Comparison of ENCODE assay signal across 9 cellular contexts in the genomic region with DNA sequence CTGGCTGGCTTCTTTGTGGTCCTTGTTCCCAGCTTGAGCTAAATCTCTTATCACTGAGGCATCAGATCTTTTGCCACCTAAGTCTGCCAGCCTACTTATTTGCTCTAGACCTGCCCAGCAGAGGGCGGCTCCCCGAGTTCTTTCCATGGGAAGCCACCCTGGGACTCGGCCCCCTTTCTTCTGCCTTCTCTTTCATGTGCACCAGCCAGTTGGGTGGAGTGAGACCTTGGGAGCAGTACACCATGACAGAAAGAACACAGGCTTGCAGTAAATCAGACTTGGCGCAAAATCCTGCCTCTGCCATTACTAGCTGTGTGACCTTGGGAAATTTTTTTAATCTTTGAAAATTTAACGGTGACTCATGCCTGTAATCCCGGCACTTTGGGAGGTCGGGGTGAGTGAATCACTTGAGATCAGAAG. TPM values are rescaled to one million over a fixed set of nuclear protein-coding genes. Genes with fewer than 3 reads are reported as not detected.
DNase-seq lines count a peak whose midpoint lies in the region; ATAC-seq, FAIRE-seq and TF ChIP-seq lines count a peak whose summit lies in the region.
"Had no signal": no experiment of that assay in that cellular context is flagged by ENCODE, and none has a peak within 500 bp of the region (broad histone marks: within the 10 kb centered on the region; RNA-seq: fewer than 3 reads in every experiment).

No MANE protein-coding gene starts in this region.

- no peak for FAIRE-seq in GM12892 (lab: Jason Lieb, UNC)

- 12 to 34% methylated on average over 7 of the region's 7 CpGs for WGBS in esophagus squamous epithelium, 2 donors

- no peak for DNase-seq in AG04450 (ENCODE audit: low read depth, low spot score)
- peak; percentile 34 for DNase-seq in GM12865 (ENCODE audit: low read depth)
- DNase-seq in RPMI7951 (ENCODE audit: low read depth) = peak; percentile 70
- DNase-seq in esophagus squamous epithelium (lab: John Stamatoyannopoulos, UW) = no peak
- DNase-seq in stimulated activated CD8-positive, alpha-beta memory T cell treated with anti-CD3 and anti-CD28 coated beads, Interleukin-4, amount 100 ng/mL, for 48 hours = peak; percentile 61
- DNase-seq in GM12892 (ENCODE audit: insufficient read length) = no peak
- DNase-seq in cerebellar cortex (ENCODE audit: low spot score) = no peak

- peaks cover 0 to 30% (median 4%) of the 10 kb centered on the region in 3 donors for H3K4me1 ChIP-seq in esophagus squamous epithelium

- TF ChIP-seq POLR2A in esophagus squamous epithelium (IDR thresholded peaks at IDR 0.05) (no peak), GM12892 (IDR thresholded peaks at IDR 0.05; ENCODE audit: low read depth, low read length) (no peak)

- no peaks in the 10 kb centered on the region for H3K27me3 ChIP-seq in AG04450 (ENCODE audit: control insufficient read depth, insufficient read depth, low read length)
- H3K27me3 ChIP-seq in esophagus squamous epithelium = no peaks in the 10 kb centered on the region

- POLR2A ChIA-PET in AG04450 (lab: Yijun Ruan, JAX) = no interaction called here

- H3K27ac ChIP-seq in AG04450 (ENCODE audit: low read depth, low read length) = no peak overlapping the region
- H3K27ac ChIP-seq in esophagus squamous epithelium = peak overlapping the region in 2 of 4 donors; percentile 38 to 43

- CTCF ChIA-PET in AG04450 (lab: Charles Lee) = interaction anchor here (2.7 kb wide), 1 partner anchor 78 kb away, joined by 10 read pairs; no protein-coding TSS in a partner anchor

- no peak for ATAC-seq in HG02571 (IDR thresholded peaks at IDR 0.05; ENCODE audit: unreplicated experiment)

- peak; percentile 28; the same call in 1 of the 2 replicates for TF ChIP-seq CTCF in AG04450 (IDR thresholded peaks at IDR 0.05; ENCODE audit: low read depth, low read length)
- peak; percentile 12 for TF ChIP-seq CTCF in GM12865 (IDR thresholded peaks at IDR 0.05; ENCODE audit: insufficient read depth, low read depth, low read length, missing control alignments)
- peak in 5 of 6 experiments; percentile 27 to 58 (median 53) for TF ChIP-seq CTCF in esophagus squamous epithelium (IDR thresholded peaks at IDR 0.05)

- H3K4me3 ChIP-seq in AG04450 (ENCODE audit: low read depth, low read length) (no peak overlapping the region), GM12865 (ENCODE audit: low read depth, low read length) (no peak overlapping the region), esophagus squamous epithelium (no peak overlapping the region)
- H3K4me3 ChIP-seq: HAP-1 had no signal

- intact Hi-C loops in esophagus squamous epithelium (cut with DNase I) = no loop called here

- H3K9me3 ChIP-seq in AG04450 (ENCODE audit: control insufficient read depth, insufficient read depth, low read length) (no peaks in the 10 kb centered on the region), esophagus squamous epithelium (no peaks in the 10 kb centered on the region)
- H3K9me3 ChIP-seq: HAP-1 had no signal

- H3K36me3 ChIP-seq in esophagus squamous epithelium = peaks cover 0 to 41% (median 0%) of the 10 kb centered on the region in 3 donors
- H3K36me3 ChIP-seq: HAP-1 had no signal

RNA-seq across cellular contexts. Expression of a gene that starts 7.4 kb away (rescaled TPM):
- 31.4 and 38.2 TPM in 2 replicates for polyA plus RNA-seq in AG04450 (2011; rRNA removed)
- polyA minus RNA-seq in AG04450 (2011; rRNA and poly(A)+ RNA removed) = 20.4 and 28.5 TPM in 2 replicates
- total RNA-seq in RPMI7951 (2014; rRNA removed; shearing (Covaris generic)) = 20.4 and 23.9 TPM in 2 replicates
- 100 to 1,000 TPM in 3 of 4 donors, 10 to 100 TPM in 1; 97.8 to 169 (median 124) TPM for total RNA-seq in esophagus squamous epithelium
- 2.8 TPM for polyA plus RNA-seq in GM12892 (2012; ENCODE audit: missing spikeins)

RNA-seq across cellular contexts. Expression of a gene that starts 24.1 kb away (rescaled TPM):
- polyA plus RNA-seq in AG04450 (2011; rRNA removed) = 285 and 333 TPM in 2 replicates
- 260 and 299 TPM in 2 replicates for polyA minus RNA-seq in AG04450 (2011; rRNA and poly(A)+ RNA removed)
- 288 and 375 TPM in 2 replicates for total RNA-seq in RPMI7951 (2014; rRNA removed; shearing (Covaris generic))
- total RNA-seq in esophagus squamous epithelium = 100 to 1,000 TPM; 156 to 261 (median 188) TPM
- 107 TPM for polyA plus RNA-seq in GM12892 (2012; ENCODE audit: missing spikeins)

RNA-seq across cellular contexts. Expression of a gene that starts 44.9 kb away (rescaled TPM):
- 3.1 and 4.2 TPM in 2 replicates for polyA plus RNA-seq in AG04450 (2011; rRNA removed)
- polyA minus RNA-seq in AG04450 (2011; rRNA and poly(A)+ RNA removed) = 4.0 and 4.5 TPM in 2 replicates
- 1.7 and 5.5 TPM in 2 replicates for total RNA-seq in RPMI7951 (2014; rRNA removed; shearing (Covaris generic))
- 1 to 10 TPM in 2 of 4 donors, under 1 TPM in 2; 0.42 to 5.9 (median 1.7) TPM for total RNA-seq in esophagus squamous epithelium
- polyA plus RNA-seq in GM12892 (2012; ENCODE audit: missing spikeins) = 5.5 TPM

Comparison
In these comparisons a context has a peak if more than half of its experiments do, and no peak if none do; other contexts are left out.
1. DNase-seq: peak in GM12865 (single experiment), RPMI7951 (single experiment) and stimulated activated CD8-positive, alpha-beta memory T cell treated with anti-CD3 and anti-CD28 coated beads, Interleukin-4, amount 100 ng/mL, for 48 hours (single experiment); none in AG04450 (single experiment), esophagus squamous epithelium (single experiment), GM12892 (single experiment) and cerebellar cortex (single experiment).
2. Peak in every context shown above with its lines, with median percentiles within 50 percentile points of each other: CTCF ChIP-seq.